In genomic region chr3:8964436-8965370, GRCh38 we compare ENCODE assay signal across 9 cellular contexts. TPM values are rescaled to one million over a fixed set of nuclear protein-coding genes. Genes with fewer than 3 reads are reported as not detected.
DNase-seq lines count a peak whose midpoint lies in the region; ATAC-seq, FAIRE-seq and TF ChIP-seq lines count a peak whose summit lies in the region.
"Had no signal": no experiment of that assay in that cellular context is flagged by ENCODE, and none has a peak within 500 bp of the region (broad histone marks: within the 10 kb centered on the region; RNA-seq: fewer than 3 reads in every experiment).

No MANE protein-coding gene starts in this region.

- in situ Hi-C loops in astrocyte of the spinal cord (cut with HindIII; ENCODE audit: low sequenced_read_pairs) (no loop called here), HepG2 (cut with HindIII; ENCODE audit: extremely low pct_ligation_motif_present, low pct_unique_long_range_greater_than_20kb) (no loop called here), GM13977 (cut with MboI; ENCODE audit: low pct_unique_long_range_greater_than_20kb, low sequenced_read_pairs, unreplicated experiment) (no loop called here)

- TF ChIP-seq CTCF in AG09319 (IDR thresholded peaks at IDR 0.05; ENCODE audit: low read depth, low read length) (no peak), astrocyte of the spinal cord (IDR thresholded peaks at IDR 0.05; ENCODE audit: low read depth, low read length) (no peak), HepG2 (CRISPR knock-in tag; IDR thresholded peaks at IDR 0.05) (no peak), GM13977 (IDR thresholded peaks at IDR 0.05; ENCODE audit: extremely low read depth, insufficient read depth, missing control alignments) (no peak)

- 50% methylated on average over 11 of the region's 11 CpGs for WGBS in HepG2 (ENCODE audit: low lambda C conversion rate)

- peak overlapping the region; percentile 89 for H3K4me2 ChIP-seq in HepG2 (ENCODE audit: low read depth, low read length)

- no peak for TF ChIP-seq RAD21 in HepG2 (CRISPR knock-in tag; IDR thresholded peaks at IDR 0.05)

- peak overlapping the region; percentile 60 for H3K9ac ChIP-seq in HepG2 (ENCODE audit: insufficient read depth, low read depth, low read length)

- peak; percentile 22 to 50; a peak in 1 of 4 replicates for TF ChIP-seq POLR2A in HepG2 (IDR thresholded peaks at IDR 0.05; ENCODE audit: insufficient read depth in 1 of 2, low read depth in 2 of 2, low read length in 2 of 2)

- no peaks in the 10 kb centered on the region; a peak in 1 of 5 replicates for H3K27me3 ChIP-seq in HepG2 (ENCODE audit: control insufficient read depth in 1 of 2, insufficient read depth in 2 of 2, low read length in 2 of 2)

- POLR2A ChIA-PET in HepG2 (lab: Yijun Ruan, JAX): interaction anchor here (1.0 to 1.7 kb wide), 5 partner anchors 17 to 432 kb away, joined by 3 to 13 read pairs (median 4); partner anchors contain the start of genes OXTR and THUMPD3

- no peaks in the 10 kb centered on the region for H4K20me1 ChIP-seq in HepG2 (ENCODE audit: insufficient read depth, low read length)

- DNase-seq in AG09319 (ENCODE audit: extremely low read depth, low read depth): peak; percentile 42
- peak; percentile 81 for DNase-seq in HT-29 (ENCODE audit: low spot score)
- DNase-seq in astrocyte of the spinal cord (ENCODE audit: low read depth, low spot score): peak; percentile 67
- peak; percentile 83 for DNase-seq in HepG2 (ENCODE audit: low spot score)
- DNase-seq in NCI-H146 treated with DMSO at 0.1 percent for 48 hours (lab: John Stamatoyannopoulos, UW; ENCODE audit: unreplicated experiment): no peak
- DNase-seq in GM13977 (ENCODE audit: low spot score): no peak
- DNase-seq in stimulated activated naive CD8-positive, alpha-beta T cell treated with anti-CD3 and anti-CD28 coated beads, Interleukin-15, Interleukin-2, amounts not matched to agents 100 U/mL and 50 U/mL, for 24 hours: no peak
- DNase-seq: posterior cingulate gyrus had no signal

- no peaks in the 10 kb centered on the region for H3K36me3 ChIP-seq in HepG2 (replicated peaks in 1 of 2; ENCODE audit: control insufficient read depth in 1 of 2, insufficient read depth in 2 of 2, low read length in 2 of 2)

- peak; percentile 72 for ATAC-seq in HepG2
- ATAC-seq in HG03097 (IDR thresholded peaks at IDR 0.05; ENCODE audit: low FRiP score, unreplicated experiment): no peak
- ATAC-seq in stimulated activated naive CD8-positive, alpha-beta T cell treated with anti-CD3 and anti-CD28 coated beads, Interleukin-15, Interleukin-2, amounts not matched to agents 100 U/mL and 50 U/mL, for 24 hours: no peak

- peak in 1 of 2 experiments; percentile 82; a peak in 2 of 4 replicates for TF ChIP-seq EP300 in HepG2 (IDR thresholded peaks at IDR 0.05; ENCODE audit: low read depth in 2 of 2, low read length in 2 of 2)
- TF ChIP-seq EP300 in HepG2 (CRISPR knock-in tag; IDR thresholded peaks at IDR 0.05; ENCODE audit: borderline replicate concordance): peak; percentile 27; the same call in 1 of the 2 replicates

- peak overlapping the region; percentile 90 for H3K27ac ChIP-seq in HepG2 (ENCODE audit: extremely low read length, insufficient read depth, low read length)

- intact Hi-C loops in HepG2 (cut with micrococcal nuclease; ENCODE audit: unreplicated experiment): loop anchor here (10.0 kb wide), 1 partner anchor 300 kb away; no protein-coding TSS in a partner anchor

- peak; percentile 82 for FAIRE-seq in HepG2 (lab: Jason Lieb, UNC)

- H3K4me3 ChIP-seq in astrocyte of the spinal cord (ENCODE audit: low read depth, low read length): no peak overlapping the region
- peak overlapping the region; percentile 24 to 100 (median 45); a peak in 3 of 6 replicates for H3K4me3 ChIP-seq in HepG2 (replicated peaks in 1 of 3; ENCODE audit: insufficient read depth in 1 of 3, low read depth in 2 of 3, low read length in 3 of 3)

- no peaks in the 10 kb centered on the region for H3K9me3 ChIP-seq in HepG2 (ENCODE audit: low read length)

- H2AFZ ChIP-seq in HepG2 (ENCODE audit: low read length): peak overlapping the region; percentile 34

- CTCF ChIA-PET in HepG2 (lab: Yijun Ruan, JAX; ENCODE audit: low intra/inter-chr PET ratio, low total read pairs): no interaction called here

- H3K79me2 ChIP-seq in HepG2 (ENCODE audit: insufficient read depth, low read length): peaks cover 35% of the 10 kb centered on the region

- peaks cover 89% of the 10 kb centered on the region for H3K4me1 ChIP-seq in HepG2 (ENCODE audit: insufficient read depth, low read length)

- no TSS peak for BruUV-seq in HepG2 (replicated peaks; lab: Mats Ljungman, UMichigan)

TF ChIP-seq in HepG2, 621 proteins besides CTCF, POLR2A, EP300 and RAD21 (continues in another document):
- no peak for TF ChIP-seq TRIM22 (IDR thresholded peaks at IDR 0.05)
- peak; percentile 80 for TF ChIP-seq FOXA3 (CRISPR knock-in tag; IDR thresholded peaks at IDR 0.05)
- TF ChIP-seq RARA (CRISPR knock-in tag; IDR thresholded peaks at IDR 0.05): peak; percentile 61
- TF ChIP-seq HNF1A (IDR thresholded peaks at IDR 0.05; ENCODE audit: low read depth): 0 out of 2 replicates have a peak, but pooled peaks have one; percentile 48
- TF ChIP-seq HNF1A (CRISPR knock-in tag; IDR thresholded peaks at IDR 0.05; ENCODE audit: borderline replicate concordance): no peak
- TF ChIP-seq JUND (CRISPR knock-in tag; IDR thresholded peaks at IDR 0.05): 0 out of 2 replicates have a peak, but pooled peaks have one; percentile 40

RNA-seq across cellular contexts. Expression of gene RAD18, which starts 1.4 kb away (rescaled TPM):
- 3.8 and 12.8 TPM in 2 replicates for total RNA-seq in HT-29 (2014; rRNA removed; shearing (Covaris generic))
- 20.7 and 26.5 TPM in 2 replicates for total RNA-seq in HepG2 (2016; rRNA removed; fragmentation: Illumina TruSeq; extraction: Trizol)
- 18.0 and 20.8 TPM in 2 replicates for total RNA-seq in HepG2 (2016; cell fraction: cytosol; rRNA removed; fragmentation: Illumina TruSeq; extraction: Trizol; ENCODE audit: low read depth)
- total RNA-seq in HepG2 (2016; cell fraction: insoluble cytoplasmic fraction; rRNA removed; fragmentation: Illumina TruSeq; extraction: Trizol): 18.8 and 31.8 TPM in 2 replicates
- 10.2 and 13.1 TPM in 2 replicates for total RNA-seq in HepG2 (2016; cell fraction: membrane; rRNA removed; fragmentation: Illumina TruSeq; extraction: Trizol)
- 40.2 and 44.1 TPM in 2 replicates for total RNA-seq in HepG2 (2016; cell fraction: nucleus; rRNA removed; fragmentation: Illumina TruSeq; extraction: Trizol)
- 3.0 and 5.9 TPM in 2 replicates for polyA plus RNA-seq in HepG2 (2011; rRNA removed)
- 2.4 and 3.3 TPM in 2 replicates for polyA plus RNA-seq in HepG2 (2011; cell fraction: cytosol; rRNA removed)
- polyA plus RNA-seq in HepG2 (2011; cell fraction: nucleus; rRNA removed): 6.9 and 7.4 TPM in 2 replicates
- polyA plus RNA-seq in HepG2 (2012): 2.4 and 5.5 TPM in 2 replicates
- polyA plus RNA-seq in HepG2 (2016; cell fraction: cytosol; fragmentation: Illumina TruSeq; extraction: Trizol; ENCODE audit: low read depth): 1.1 and 1.3 TPM in 2 replicates
- polyA plus RNA-seq in HepG2 (2016; cell fraction: insoluble cytoplasmic fraction; fragmentation: Illumina TruSeq; extraction: Trizol; ENCODE audit: low read depth): 18.1 and 20.3 TPM in 2 replicates
- 2.3 and 3.2 TPM in 2 replicates for polyA plus RNA-seq in HepG2 (2016; cell fraction: membrane; fragmentation: Illumina TruSeq; extraction: Trizol; ENCODE audit: low read depth)
- polyA plus RNA-seq in HepG2 (2016; cell fraction: nucleus; fragmentation: Illumina TruSeq; extraction: Trizol; ENCODE audit: insufficient read depth, low read depth): 17.9 and 19.5 TPM in 2 replicates
- polyA minus RNA-seq in HepG2 (2011; rRNA and poly(A)+ RNA removed; ENCODE audit: low replicate concordance): 4.5 and 16.4 TPM in 2 replicates
- 4.0 and 5.3 TPM in 2 replicates for polyA minus RNA-seq in HepG2 (2011; cell fraction: cytosol; rRNA and poly(A)+ RNA removed)
- 18.5 and 34.0 TPM in 2 replicates for polyA minus RNA-seq in HepG2 (2011; cell fraction: nucleus; rRNA and poly(A)+ RNA removed)

Comparison
In these comparisons a context has a peak if more than half of its experiments do, and no peak if none do; other contexts are left out.
1. DNase-seq: peak in AG09319 (single experiment), HT-29 (single experiment), astrocyte of the spinal cord (single experiment) and HepG2 (single experiment); none in NCI-H146 treated with DMSO at 0.1 percent for 48 hours (single experiment), GM13977 (single experiment) and stimulated activated naive CD8-positive, alpha-beta T cell treated with anti-CD3 and anti-CD28 coated beads, Interleukin-15, Interleukin-2, amounts not matched to agents 100 U/mL and 50 U/mL, for 24 hours (single experiment).